In genomic region chr14:102319351-102320032, GRCh38 we compare ENCODE assay signal across 8 cellular contexts. TPM values are rescaled to one million over a fixed set of nuclear protein-coding genes. Genes with fewer than 3 reads are reported as not detected.
A peak's percentile ranks its signal among the peaks of the same experiment; 100 is the strongest.
DNase-seq lines count a peak whose midpoint lies in the region; ATAC-seq and TF ChIP-seq lines count a peak whose summit lies in the region.

Gene ZNF839 (plus strand): TSS chr14:102319746. CDS start chr14:102319766, 20 bp downstream.

- peak; percentile 83 for DNase-seq in NCI-H226
- peak; percentile 94 for DNase-seq in WERI-Rb-1
- DNase-seq in MCF 10A (ENCODE audit: unreplicated experiment) = peak; percentile 88

- H3K27ac Mint-ChIP-seq in MCF 10A (ENCODE audit: low read depth, unreplicated experiment) = peak within 1 kb of the TSS; percentile 95

- H3K27ac ChIP-seq in ACC112 (ENCODE audit: low read depth, low read length) (peak within 1 kb of the TSS; percentile 66), WERI-Rb-1 (peak within 1 kb of the TSS; percentile 80), iPS-20b (ENCODE audit: low read length) (no peak within 1 kb of the TSS), skeletal muscle tissue (ENCODE audit: low read depth, low read length) (peak within 1 kb of the TSS; percentile 97)

- H3K9me3 Mint-ChIP-seq in MCF 10A (ENCODE audit: unreplicated experiment) = no peaks in the 10 kb centered on the region

- intact Hi-C loops in MCF 10A (cut with micrococcal nuclease) = loop anchor here (5.0 to 10.0 kb wide), 2 partner anchors 357 to 545 kb away; partner anchors contain the start of gene DYNC1H1

- no TSS peak for BruUV-seq in MCF 10A (replicated peaks; lab: Mats Ljungman, UMichigan)

- H3K9me3 ChIP-seq in WERI-Rb-1 (ENCODE audit: severe bottlenecking) (no peaks in the 10 kb centered on the region), iPS-20b (ENCODE audit: insufficient read depth, low read depth, low read length) (no peaks in the 10 kb centered on the region), skeletal muscle tissue (ENCODE audit: control insufficient read depth in 3 of 3, low read length in 3 of 3) (no peaks in the 10 kb centered on the region)

- peak within 1 kb of the TSS; percentile 93 for H3K4me3 Mint-ChIP-seq in MCF 10A (ENCODE audit: unreplicated experiment)

- CTCF ChIA-PET in MCF 10A (lab: Yijun Ruan, JAX) = interaction anchor here (0.6 to 1.4 kb wide), 7 partner anchors 14 to 358 kb away, joined by 3 to 5 read pairs (median 3); no protein-coding TSS in a partner anchor

- peaks cover 18% of the 10 kb centered on the region for H3K4me1 Mint-ChIP-seq in MCF 10A (ENCODE audit: insufficient read depth, unreplicated experiment)

- peak within 1 kb of the TSS; percentile 82 for H3K9ac ChIP-seq in iPS-20b (ENCODE audit: low read depth, low read length)
- peak within 1 kb of the TSS; percentile 95 to 98 (median 98) for H3K9ac ChIP-seq in skeletal muscle tissue (ENCODE audit: low read depth in 1 of 3, low read length in 3 of 3)

- peak within 1 kb of the TSS; percentile 85 for H2AFZ ChIP-seq in ACC112 (ENCODE audit: low read length, unreplicated experiment)

- POLR2A ChIA-PET in MCF 10A (lab: Yijun Ruan, JAX) = interaction anchor here (0.6 to 4.7 kb wide), 13 partner anchors 9 to 339 kb away, joined by 3 to 29 read pairs (median 4); partner anchors contain the start of genes CINP, MOK and TECPR2

- H3K36me3 ChIP-seq in ACC112 (ENCODE audit: insufficient read depth, low read length) (no peaks in the 10 kb centered on the region), WERI-Rb-1 (peaks cover 7% of the 10 kb centered on the region), iPS-20b (ENCODE audit: insufficient read depth, low read depth, low read length) (no peaks in the 10 kb centered on the region), skeletal muscle tissue (ENCODE audit: control insufficient read depth in 3 of 3, insufficient read depth in 3 of 3, low read length in 3 of 3) (peaks cover 0 to 9% (median 3%) of the 10 kb centered on the region in 3 donors)

- peak within 1 kb of the TSS; percentile 97 for H3K4me3 ChIP-seq in ACC112 (ENCODE audit: low read depth, low read length)
- H3K4me3 ChIP-seq in WERI-Rb-1 (ENCODE audit: low read depth, low read length) = peak within 1 kb of the TSS; percentile 77
- H3K4me3 ChIP-seq in iPS-20b (ENCODE audit: low read length) = peak within 1 kb of the TSS; percentile 90
- peak within 1 kb of the TSS; percentile 84 to 91 (median 88) for H3K4me3 ChIP-seq in skeletal muscle tissue (ENCODE audit: low read length in 3 of 3)

- H3K27me3 Mint-ChIP-seq in MCF 10A (ENCODE audit: insufficient read depth, unreplicated experiment) = no peaks in the 10 kb centered on the region

- H3K4me1 ChIP-seq in ACC112 (ENCODE audit: control insufficient read depth, insufficient read depth, low read length, unreplicated experiment) = peaks cover 25% of the 10 kb centered on the region
- H3K4me1 ChIP-seq in iPS-20b (ENCODE audit: insufficient read depth, low read length) = peaks cover 7% of the 10 kb centered on the region; the same call in 1 of the 2 replicates
- peaks cover 41 to 60% (median 50%) of the 10 kb centered on the region in 3 donors for H3K4me1 ChIP-seq in skeletal muscle tissue (ENCODE audit: control insufficient read depth in 3 of 3, insufficient read depth in 3 of 3, low read length in 3 of 3)

- peaks cover 15% of the 10 kb centered on the region for H3K79me2 ChIP-seq in ACC112 (ENCODE audit: control insufficient read depth, insufficient read depth, low read length, unreplicated experiment)

- ATAC-seq in GM18907 (IDR thresholded peaks at IDR 0.05; ENCODE audit: unreplicated experiment) (peak; percentile 62), HG03159 (IDR thresholded peaks at IDR 0.05; ENCODE audit: unreplicated experiment) (peak; percentile 57)

- H3K36me3 Mint-ChIP-seq in MCF 10A (ENCODE audit: insufficient read depth, unreplicated experiment) = peaks cover 26% of the 10 kb centered on the region

- H3K27me3 ChIP-seq in ACC112 (ENCODE audit: insufficient read depth, low read length) = no peaks in the 10 kb centered on the region
- H3K27me3 ChIP-seq in WERI-Rb-1 (ENCODE audit: insufficient read depth, low read depth, severe bottlenecking) = no peaks in the 10 kb centered on the region
- peaks cover 20% of the 10 kb centered on the region for H3K27me3 ChIP-seq in iPS-20b (ENCODE audit: insufficient read depth, low read length)
- no peaks in the 10 kb centered on the region for H3K27me3 ChIP-seq in skeletal muscle tissue (ENCODE audit: control insufficient read depth in 3 of 3, insufficient read depth in 3 of 3, low read length in 3 of 3)

- TF ChIP-seq CTCF in WERI-Rb-1 (IDR thresholded peaks at IDR 0.05; ENCODE audit: low read depth, low read length) (no peak), MCF 10A (IDR thresholded peaks at IDR 0.05; ENCODE audit: unreplicated experiment) (no peak)

RNA-seq across cellular contexts. Expression of gene ZNF839, which starts in this region (rescaled TPM):
- total RNA-seq in MCF 10A (2022) (20.3 and 23.0 TPM in 2 replicates), skeletal muscle tissue (15.7 TPM)
